In the genomic region with DNA sequence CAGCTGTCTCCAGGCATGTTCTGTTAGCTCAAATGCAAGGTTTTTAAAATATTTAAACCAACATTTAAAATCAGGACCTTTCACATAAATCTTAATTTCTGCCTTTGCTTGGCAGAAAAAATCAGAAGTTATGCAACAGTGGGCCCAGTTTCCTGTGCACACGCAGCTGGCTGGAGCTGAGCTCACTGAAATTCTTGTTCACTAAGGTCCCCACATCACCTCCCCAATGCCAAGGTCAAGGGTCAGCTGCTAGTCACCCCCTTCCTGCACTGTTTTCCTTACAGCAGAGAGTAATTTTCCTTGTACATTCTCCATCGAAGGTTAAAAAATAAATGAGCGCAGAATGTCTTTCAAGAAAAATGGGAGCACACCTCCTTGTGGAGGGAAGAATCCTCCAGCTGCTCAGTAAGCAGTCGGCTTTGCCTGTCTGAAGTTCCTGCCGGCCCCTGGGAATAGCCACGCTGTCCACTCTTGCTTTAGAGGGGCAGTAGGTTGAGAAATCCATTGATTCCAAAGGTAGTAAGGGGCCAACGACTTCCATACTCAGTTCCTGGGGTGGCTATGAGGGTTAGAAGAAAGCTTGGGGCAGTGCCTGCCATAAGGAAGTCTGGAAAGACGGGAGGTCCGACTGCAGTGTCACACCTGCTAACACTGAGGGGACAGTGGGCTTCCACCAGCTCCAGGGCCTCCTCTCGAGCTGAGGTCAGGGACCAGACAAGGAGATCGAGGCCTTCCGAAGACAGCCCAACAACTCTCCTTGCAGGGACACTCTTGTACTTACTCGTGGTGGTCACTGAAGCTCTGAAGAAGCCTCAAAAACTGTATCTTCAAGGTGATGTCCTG, we compare ENCODE assay signal across 16 cellular contexts. TPM values are rescaled to one million over a fixed set of nuclear protein-coding genes. Genes with fewer than 3 reads are reported as not detected.
A peak's percentile ranks its signal among the peaks of the same experiment; 100 is the strongest.
DNase-seq lines count a peak whose midpoint lies in the region; ATAC-seq, FAIRE-seq and TF ChIP-seq lines count a peak whose summit lies in the region.
"Had no signal": no experiment of that assay in that cellular context is flagged by ENCODE, and none has a peak within 500 bp of the region (broad histone marks: within the 10 kb centered on the region; RNA-seq: fewer than 3 reads in every experiment).

No MANE protein-coding gene starts in this region.

- no peak for TF ChIP-seq POLR2A in H54 (IDR thresholded peaks at IDR 0.05; ENCODE audit: low read depth, low read length)

- H3K4me3 ChIP-seq in choroid plexus epithelial cell (ENCODE audit: low read depth, low read length) (no peak overlapping the region), liver (ENCODE audit: low read depth in 1 of 3, low read length in 3 of 3) (no peak overlapping the region)
- H3K4me3 ChIP-seq: PC-9, tibial nerve had no signal

- no peaks in the 10 kb centered on the region for H3K27me3 ChIP-seq in liver (ENCODE audit: control insufficient read depth in 4 of 4, insufficient read depth in 4 of 4, low read length in 3 of 4)
- H3K27me3 ChIP-seq: tibial nerve had no signal

- FAIRE-seq in H54 (lab: Jason Lieb, UNC): no peak

- H3K27ac ChIP-seq in liver (ENCODE audit: low read depth in 1 of 2, low read length in 2 of 2) (peak overlapping the region; percentile 25 to 32), temporal lobe (ENCODE audit: low read depth, low read length) (peak overlapping the region; percentile 76)
- H3K27ac ChIP-seq: PC-9, tibial nerve had no signal

- WGBS in liver: 83% methylated on average over 13 of the region's 13 CpGs

- ATAC-seq in GM21528 (IDR thresholded peaks at IDR 0.05; ENCODE audit: low FRiP score, unreplicated experiment) (no peak), HG03354 (IDR thresholded peaks at IDR 0.05; ENCODE audit: poor library complexity, severe bottlenecking, unreplicated experiment) (no peak)
- ATAC-seq: activated T-cell treated with anti-CD3 and anti-CD28 coated beads, Interleukin-2, amount 50 U/mL, for 72 hours had no signal

- peak; percentile 21 for DNase-seq in activated CD8-positive, alpha-beta memory T cell treated with anti-CD3 and anti-CD28 coated beads for 24 hours
- DNase-seq in activated CD8-positive, alpha-beta memory T cell treated with anti-CD3 and anti-CD28 coated beads, Interleukin-2, amount 50 U/mL, for 4 hours: no peak
- DNase-seq in choroid plexus epithelial cell (ENCODE audit: low read depth) (peak; percentile 35), H54 (ENCODE audit: insufficient read length, low spot score) (no peak)
- DNase-seq: activated T-cell treated with anti-CD3 and anti-CD28 coated beads, Interleukin-2, amount 50 U/mL, for 72 hours; effector CD4-positive, alpha-beta T cell; NCI-H1930; NCI-H524; PC-9; T-helper 1 cell had no signal

- TF ChIP-seq CTCF in choroid plexus epithelial cell (conservative IDR thresholded peaks at IDR 0.05; ENCODE audit: low read depth, low read length): peak; percentile 17
- TF ChIP-seq CTCF in liver (IDR thresholded peaks at IDR 0.05; ENCODE audit: low read depth, low read length, missing input control): no peak

- H3K9ac ChIP-seq in liver (ENCODE audit: low read depth in 1 of 2, low read length in 2 of 2): no peak overlapping the region

- no peak for TF ChIP-seq RAD21 in liver (IDR thresholded peaks at IDR 0.05)

- no peaks in the 10 kb centered on the region for H3K9me3 ChIP-seq in liver (ENCODE audit: control insufficient read depth in 4 of 4, low read length in 3 of 4)
- H3K9me3 ChIP-seq: tibial nerve had no signal

- peaks cover 13 to 44% (median 33%) of the 10 kb centered on the region in 4 donors for H3K36me3 ChIP-seq in liver (ENCODE audit: control insufficient read depth in 4 of 4, insufficient read depth in 3 of 4, low read depth in 1 of 4, low read length in 3 of 4)

- H3K4me1 ChIP-seq in liver (ENCODE audit: control insufficient read depth in 4 of 4, insufficient read depth in 4 of 4, low read length in 3 of 4): peaks cover 13 to 47% (median 38%) of the 10 kb centered on the region in 4 donors

TF ChIP-seq in liver, 16 proteins besides CTCF, POLR2A, EP300 and RAD21:
- no peak for TF ChIP-seq JUND (IDR thresholded peaks at IDR 0.05)
- TF ChIP-seq FOXA2 (IDR thresholded peaks at IDR 0.05): no peak
- TF ChIP-seq SP1 (IDR thresholded peaks at IDR 0.05): no peak
- no peak for TF ChIP-seq HNF4A (conservative IDR thresholded peaks at IDR 0.05)
- TF ChIP-seq TAF1 (conservative IDR thresholded peaks at IDR 0.05): no peak
- TF ChIP-seq, protein P1, sequence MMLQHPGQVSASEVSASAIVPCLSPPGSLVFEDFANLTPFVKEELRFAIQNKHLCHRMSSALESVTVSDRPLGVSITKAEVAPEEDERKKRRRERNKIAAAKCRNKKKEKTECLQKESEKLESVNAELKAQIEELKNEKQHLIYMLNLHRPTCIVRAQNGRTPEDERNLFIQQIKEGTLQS (IDR thresholded peaks at IDR 0.05): no peak
- no peak for TF ChIP-seq FOXA1 (IDR thresholded peaks at IDR 0.05)
- TF ChIP-seq NR2F2 (IDR thresholded peaks at IDR 0.05): no peak
- TF ChIP-seq, protein P2, sequence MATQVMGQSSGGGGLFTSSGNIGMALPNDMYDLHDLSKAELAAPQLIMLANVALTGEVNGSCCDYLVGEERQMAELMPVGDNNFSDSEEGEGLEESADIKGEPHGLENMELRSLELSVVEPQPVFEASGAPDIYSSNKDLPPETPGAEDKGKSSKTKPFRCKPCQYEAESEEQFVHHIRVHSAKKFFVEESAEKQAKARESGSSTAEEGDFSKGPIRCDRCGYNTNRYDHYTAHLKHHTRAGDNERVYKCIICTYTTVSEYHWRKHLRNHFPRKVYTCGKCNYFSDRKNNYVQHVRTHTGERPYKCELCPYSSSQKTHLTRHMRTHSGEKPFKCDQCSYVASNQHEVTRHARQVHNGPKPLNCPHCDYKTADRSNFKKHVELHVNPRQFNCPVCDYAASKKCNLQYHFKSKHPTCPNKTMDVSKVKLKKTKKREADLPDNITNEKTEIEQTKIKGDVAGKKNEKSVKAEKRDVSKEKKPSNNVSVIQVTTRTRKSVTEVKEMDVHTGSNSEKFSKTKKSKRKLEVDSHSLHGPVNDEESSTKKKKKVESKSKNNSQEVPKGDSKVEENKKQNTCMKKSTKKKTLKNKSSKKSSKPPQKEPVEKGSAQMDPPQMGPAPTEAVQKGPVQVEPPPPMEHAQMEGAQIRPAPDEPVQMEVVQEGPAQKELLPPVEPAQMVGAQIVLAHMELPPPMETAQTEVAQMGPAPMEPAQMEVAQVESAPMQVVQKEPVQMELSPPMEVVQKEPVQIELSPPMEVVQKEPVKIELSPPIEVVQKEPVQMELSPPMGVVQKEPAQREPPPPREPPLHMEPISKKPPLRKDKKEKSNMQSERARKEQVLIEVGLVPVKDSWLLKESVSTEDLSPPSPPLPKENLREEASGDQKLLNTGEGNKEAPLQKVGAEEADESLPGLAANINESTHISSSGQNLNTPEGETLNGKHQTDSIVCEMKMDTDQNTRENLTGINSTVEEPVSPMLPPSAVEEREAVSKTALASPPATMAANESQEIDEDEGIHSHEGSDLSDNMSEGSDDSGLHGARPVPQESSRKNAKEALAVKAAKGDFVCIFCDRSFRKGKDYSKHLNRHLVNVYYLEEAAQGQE (IDR thresholded peaks at IDR 0.05): no peak
- TF ChIP-seq EGR1 (IDR thresholded peaks at IDR 0.05; ENCODE audit: low read depth in 2 of 2): no peak
- no peak for TF ChIP-seq HNF4G (IDR thresholded peaks at IDR 0.05)
- TF ChIP-seq, protein P3, sequence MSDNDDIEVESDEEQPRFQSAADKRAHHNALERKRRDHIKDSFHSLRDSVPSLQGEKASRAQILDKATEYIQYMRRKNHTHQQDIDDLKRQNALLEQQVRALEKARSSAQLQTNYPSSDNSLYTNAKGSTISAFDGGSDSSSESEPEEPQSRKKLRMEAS (IDR thresholded peaks at IDR 0.05): no peak
- TF ChIP-seq YY1 (IDR thresholded peaks at IDR 0.05): no peak
- TF ChIP-seq GABPA (IDR thresholded peaks at IDR 0.05 in 1 of 2, conservative IDR thresholded peaks at IDR 0.05 in 1 of 2): no peak
- no peak for TF ChIP-seq RXRA (IDR thresholded peaks at IDR 0.05)

RNA-seq across cellular contexts. Expression of a gene that starts 56.8 kb away (rescaled TPM):
- total RNA-seq in liver (under 1 TPM; 0.25 to 0.33 TPM), temporal lobe (under 0.01 TPM)
- polyA plus RNA-seq in liver: under 1 TPM; 0.12 to 0.24 TPM
- total RNA-seq: glomerular endothelial cell had no signal

RNA-seq across cellular contexts. Expression of a gene that starts 56.8 kb away (rescaled TPM):
- total RNA-seq in liver (10 to 100 TPM; 20.8 to 38.8 TPM), temporal lobe (22.6 TPM)
- 10 to 100 TPM; 33.2 to 37.6 TPM for polyA plus RNA-seq in liver

Comparison
In these comparisons a context has a peak if more than half of its experiments do, and no peak if none do; other contexts are left out.
1. DNase-seq: peak in activated CD8-positive, alpha-beta memory T cell treated with anti-CD3 and anti-CD28 coated beads for 24 hours (single experiment) and choroid plexus epithelial cell (single experiment); none in activated CD8-positive, alpha-beta memory T cell treated with anti-CD3 and anti-CD28 coated beads, Interleukin-2, amount 50 U/mL, for 4 hours (single experiment) and H54 (single experiment).